In the genomic region with DNA sequence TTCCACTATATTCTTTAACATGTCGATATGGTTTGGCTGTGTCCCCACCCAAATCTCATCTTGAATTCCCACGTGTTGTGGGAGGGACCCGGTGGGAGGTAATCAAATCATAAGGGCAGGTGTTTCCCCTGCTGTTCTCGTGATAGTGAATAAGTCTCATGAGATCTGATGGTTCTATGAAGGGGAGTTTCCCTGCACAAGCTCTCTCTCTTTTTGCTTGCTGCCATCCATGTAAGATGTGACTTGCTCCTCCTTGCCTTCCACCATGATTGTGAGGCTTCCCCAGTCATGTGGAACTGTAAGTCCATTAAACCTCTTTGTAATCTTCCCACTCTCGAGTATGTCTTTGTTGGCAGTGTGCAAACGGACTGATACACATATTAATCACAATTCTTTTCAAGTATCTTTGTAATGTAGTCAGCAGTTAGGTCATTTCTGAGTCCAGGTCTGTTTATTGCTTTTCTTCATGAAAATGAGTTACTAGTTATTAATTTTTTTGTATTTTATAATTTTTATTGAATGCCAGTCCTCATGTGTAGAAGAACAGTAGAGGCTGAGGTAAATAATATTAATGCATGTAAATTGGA, we compare ENCODE assay signal across 12 cellular contexts. TPM values are rescaled to one million over a fixed set of nuclear protein-coding genes. Genes with fewer than 3 reads are reported as not detected.
"Had no signal": no experiment of that assay in that cellular context is flagged by ENCODE, and none has a peak within 500 bp of the region (broad histone marks: within the 10 kb centered on the region; RNA-seq: fewer than 3 reads in every experiment).

No MANE protein-coding gene starts in this region.

RNA-seq across cellular contexts. Expression of gene MAGEA11, which starts 19.1 kb away (rescaled TPM):
- total RNA-seq: stomach, subcutaneous adipose tissue, temporal lobe, thoracic aorta, thyroid gland, tibial nerve, transverse colon, upper lobe of left lung, upper lobe of right lung, urinary bladder, uterus, vagina had no signal
- polyA plus RNA-seq: stomach, urinary bladder had no signal
